ENCODE assay signal across 13 cellular contexts in the genomic region with DNA sequence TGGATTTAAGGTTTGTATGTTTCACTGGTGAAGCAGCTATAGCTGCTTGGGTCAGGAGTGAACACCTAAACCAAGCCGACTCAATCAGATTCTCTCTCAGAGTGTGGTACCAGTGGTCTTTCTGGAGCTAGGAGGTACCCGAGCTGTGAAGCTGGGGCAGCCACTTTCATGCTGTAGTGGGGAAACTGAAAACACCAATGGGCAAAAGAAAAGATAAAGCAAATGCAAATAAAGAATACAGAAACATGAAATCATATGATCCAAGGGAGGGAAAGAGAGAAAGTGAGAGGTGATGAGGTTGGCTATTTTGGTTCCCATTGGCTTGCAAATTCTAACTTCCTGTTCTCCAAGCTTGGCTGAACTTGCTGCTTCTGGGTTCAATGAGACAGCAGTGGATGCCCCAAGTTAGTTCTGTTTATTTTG.
DNase-seq lines count a peak whose midpoint lies in the region; ATAC-seq, FAIRE-seq and TF ChIP-seq lines count a peak whose summit lies in the region.
"Had no signal": no experiment of that assay in that cellular context is flagged by ENCODE, and none has a peak within 500 bp of the region (broad histone marks: within the 10 kb centered on the region; RNA-seq: fewer than 3 reads in every experiment).

No MANE protein-coding gene starts in this region.

- no peak overlapping the region for H3K4me2 ChIP-seq in HepG2 (ENCODE audit: low read depth, low read length)

- intact Hi-C loops in HepG2 (cut with micrococcal nuclease; ENCODE audit: unreplicated experiment) (no loop called here), thyroid gland (cut with DNase I) (no loop called here), prostate gland (cut with DNase I) (no loop called here), lower lobe of right lung (cut with DNase I) (no loop called here)

- BruUV-seq in HepG2 (replicated peaks; lab: Mats Ljungman, UMichigan): no TSS peak

- no peak for ATAC-seq in HepG2
- ATAC-seq in GM21786 (IDR thresholded peaks at IDR 0.05; ENCODE audit: unreplicated experiment): peak; percentile 85
- peak; percentile 80 for ATAC-seq in HG03196 (IDR thresholded peaks at IDR 0.05; ENCODE audit: unreplicated experiment)
- ATAC-seq in lower lobe of right lung: no peak
- ATAC-seq: left ventricle myocardium superior had no signal

- H3K36me3 ChIP-seq in liver (ENCODE audit: control insufficient read depth in 4 of 4, insufficient read depth in 3 of 4, low read depth in 1 of 4, low read length in 3 of 4) (no peaks in the 10 kb centered on the region), HepG2 (replicated peaks in 1 of 2; ENCODE audit: control insufficient read depth in 1 of 2, insufficient read depth in 2 of 2, low read length in 2 of 2) (no peaks in the 10 kb centered on the region), thyroid gland (no peaks in the 10 kb centered on the region), prostate gland (no peaks in the 10 kb centered on the region), lower lobe of right lung (no peaks in the 10 kb centered on the region)

- no peak overlapping the region for H3K4me3 ChIP-seq in liver (ENCODE audit: low read depth in 1 of 3, low read length in 3 of 3)
- no peak overlapping the region for H3K4me3 ChIP-seq in HepG2 (replicated peaks in 1 of 3; ENCODE audit: insufficient read depth in 1 of 3, low read depth in 2 of 3, low read length in 3 of 3)
- no peak overlapping the region for H3K4me3 ChIP-seq in thyroid gland (replicated peaks in 1 of 3)
- no peak overlapping the region for H3K4me3 ChIP-seq in prostate gland
- H3K4me3 ChIP-seq in lower lobe of right lung: no peak overlapping the region

- TF ChIP-seq POLR2A in HepG2 (IDR thresholded peaks at IDR 0.05; ENCODE audit: insufficient read depth in 1 of 2, low read depth in 2 of 2, low read length in 2 of 2): no peak
- TF ChIP-seq POLR2A in thyroid gland (IDR thresholded peaks at IDR 0.05): no peak
- TF ChIP-seq POLR2A in prostate gland (IDR thresholded peaks at IDR 0.05): no peak

- H3K9ac ChIP-seq in liver (ENCODE audit: low read depth in 1 of 2, low read length in 2 of 2) (no peak overlapping the region), HepG2 (ENCODE audit: insufficient read depth, low read depth, low read length) (no peak overlapping the region)

- DNase-seq in HepG2 (ENCODE audit: low spot score) (no peak), thyroid gland (peak in 1 of 2 donors; percentile 14), prostate gland (ENCODE audit: low spot score) (no peak), lower lobe of right lung (no peak), NCI-H1930 (lab: John Stamatoyannopoulos, UW) (no peak)
- DNase-seq: activated naive CD4-positive, alpha-beta T cell treated with anti-CD3 and anti-CD28 coated beads, Interleukin-2, amount 50 U/mL, for 16 hours; cortex of kidney; DMS79; left ventricle myocardium superior had no signal

- no peaks in the 10 kb centered on the region for H3K9me3 ChIP-seq in liver (ENCODE audit: control insufficient read depth in 4 of 4, low read length in 3 of 4)
- no peaks in the 10 kb centered on the region for H3K9me3 ChIP-seq in HepG2 (ENCODE audit: low read length)
- H3K9me3 ChIP-seq in thyroid gland: no peaks in the 10 kb centered on the region
- H3K9me3 ChIP-seq in prostate gland: no peaks in the 10 kb centered on the region
- H3K9me3 ChIP-seq in lower lobe of right lung: no peaks in the 10 kb centered on the region

- no peak for TF ChIP-seq EP300 in HepG2 (IDR thresholded peaks at IDR 0.05; ENCODE audit: low read depth in 2 of 2, low read length in 2 of 2)
- TF ChIP-seq EP300 in HepG2 (CRISPR knock-in tag; IDR thresholded peaks at IDR 0.05; ENCODE audit: borderline replicate concordance): no peak

- no peak for TF ChIP-seq RAD21 in liver (IDR thresholded peaks at IDR 0.05)
- no peak for TF ChIP-seq RAD21 in HepG2 (CRISPR knock-in tag; IDR thresholded peaks at IDR 0.05)

- CTCF ChIA-PET in HepG2 (lab: Yijun Ruan, JAX; ENCODE audit: low intra/inter-chr PET ratio, low total read pairs): no interaction called here

- POLR2A ChIA-PET in HepG2 (lab: Yijun Ruan, JAX): no interaction called here

- no peak for FAIRE-seq in HepG2 (lab: Jason Lieb, UNC)
- FAIRE-seq: frontal cortex had no signal

- 47% methylated on average over 2 of the region's 2 CpGs for WGBS in liver
- WGBS in HepG2 (ENCODE audit: low lambda C conversion rate): 0% methylated on average over 2 of the region's 2 CpGs
- WGBS in thyroid gland, 2 donors: 88 to 92% methylated on average over 2 of the region's 2 CpGs
- 87% methylated on average over 2 of the region's 2 CpGs for WGBS in prostate gland

- in situ Hi-C loops in HepG2 (cut with HindIII; ENCODE audit: extremely low pct_ligation_motif_present, low pct_unique_long_range_greater_than_20kb): no loop called here

- no peaks in the 10 kb centered on the region for H3K79me2 ChIP-seq in HepG2 (ENCODE audit: insufficient read depth, low read length)

- TF ChIP-seq CTCF in liver (IDR thresholded peaks at IDR 0.05; ENCODE audit: low read depth, low read length, missing input control) (no peak), HepG2 (CRISPR knock-in tag; IDR thresholded peaks at IDR 0.05) (no peak), thyroid gland (IDR thresholded peaks at IDR 0.05) (no peak), prostate gland (IDR thresholded peaks at IDR 0.05) (no peak), lower lobe of right lung (IDR thresholded peaks at IDR 0.05) (no peak)

- H3K4me1 ChIP-seq in liver (ENCODE audit: control insufficient read depth in 4 of 4, insufficient read depth in 4 of 4, low read length in 3 of 4): no peaks in the 10 kb centered on the region
- H3K4me1 ChIP-seq in HepG2 (ENCODE audit: insufficient read depth, low read length): no peaks in the 10 kb centered on the region
- H3K4me1 ChIP-seq in thyroid gland: peaks cover 10 to 14% of the 10 kb centered on the region in 2 donors
- no peaks in the 10 kb centered on the region for H3K4me1 ChIP-seq in prostate gland (replicated peaks)
- H3K4me1 ChIP-seq in lower lobe of right lung: no peaks in the 10 kb centered on the region

- H2AFZ ChIP-seq in HepG2 (ENCODE audit: low read length): no peak overlapping the region

- H3K27me3 ChIP-seq in liver (ENCODE audit: control insufficient read depth in 4 of 4, insufficient read depth in 4 of 4, low read length in 3 of 4) (no peaks in the 10 kb centered on the region), HepG2 (ENCODE audit: control insufficient read depth in 1 of 2, insufficient read depth in 2 of 2, low read length in 2 of 2) (peaks cover 0 to 3% of the 10 kb centered on the region in 2 experiments; a peak in 1 of 5 replicates), thyroid gland (no peaks in the 10 kb centered on the region), prostate gland (replicated peaks; ENCODE audit: insufficient read depth) (no peaks in the 10 kb centered on the region), lower lobe of right lung (ENCODE audit: low read depth) (no peaks in the 10 kb centered on the region)

- no peaks in the 10 kb centered on the region for H4K20me1 ChIP-seq in HepG2 (ENCODE audit: insufficient read depth, low read length)

- H3K27ac ChIP-seq in liver (ENCODE audit: low read depth in 1 of 2, low read length in 2 of 2) (no peak overlapping the region), HepG2 (ENCODE audit: extremely low read length, insufficient read depth, low read length) (no peak overlapping the region), thyroid gland (peak overlapping the region in 2 of 3 donors; percentile 41 to 64), prostate gland (no peak overlapping the region), lower lobe of right lung (no peak overlapping the region)

TF ChIP-seq in liver, 16 proteins besides CTCF, POLR2A, EP300 and RAD21:
- TF ChIP-seq NR2F2 (IDR thresholded peaks at IDR 0.05) (no peak), RXRA (IDR thresholded peaks at IDR 0.05) (peak; percentile 30 to 60)
TF ChIP-seq in liver: peak in this region for 1.

TF ChIP-seq in HepG2, 621 proteins besides CTCF, POLR2A, EP300 and RAD21:
- no peak for TF ChIP-seq ZFX (CRISPR knock-in tag; IDR thresholded peaks at IDR 0.05; ENCODE audit: low read depth)

Comparison
In these comparisons a context has a peak if more than half of its experiments do, and no peak if none do; other contexts are left out.
1. H3K27ac ChIP-seq: peak in thyroid gland (2 of 3); none in liver (0 of 2), HepG2 (single experiment), prostate gland (0 of 2) and lower lobe of right lung (single experiment).
2. ATAC-seq: peak in GM21786 (single experiment) and HG03196 (single experiment); none in HepG2 (single experiment) and lower lobe of right lung (0 of 2).